ENCODE assay signal across 19 cellular contexts in the genomic region with DNA sequence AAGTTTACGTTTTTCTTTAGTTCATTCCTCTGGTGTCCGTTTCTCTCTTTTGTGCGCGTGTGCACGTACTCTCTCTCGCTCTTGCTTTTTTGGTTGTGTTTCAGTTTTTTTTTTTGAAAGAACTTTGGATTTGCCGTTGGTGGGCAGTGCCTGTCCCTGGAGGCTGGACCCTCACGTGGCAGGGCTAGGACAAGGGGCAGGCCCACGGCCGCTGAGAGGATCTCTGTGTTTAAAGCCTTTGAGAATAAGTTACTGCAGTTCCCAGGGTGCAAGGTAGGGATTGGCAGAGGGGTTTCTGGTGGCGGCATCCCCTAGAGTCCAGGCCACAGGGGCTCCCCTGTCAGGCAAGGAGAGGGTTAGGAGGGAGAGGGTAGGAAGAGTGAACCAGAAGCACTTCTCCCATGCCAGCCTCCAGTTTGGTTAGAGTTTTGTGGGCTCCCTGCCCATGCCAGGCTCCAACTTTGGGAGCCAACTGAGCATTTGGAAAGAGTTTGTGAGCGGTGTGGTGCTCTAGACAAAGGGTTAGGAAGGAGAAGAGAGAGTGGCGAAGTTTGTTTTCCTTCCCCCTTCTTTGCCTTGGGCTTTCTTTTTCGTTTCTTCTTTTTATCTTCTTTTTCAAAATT. TPM values are rescaled to one million over a fixed set of nuclear protein-coding genes. Genes with fewer than 3 reads are reported as not detected.
DNase-seq lines count a peak whose midpoint lies in the region; ATAC-seq and TF ChIP-seq lines count a peak whose summit lies in the region.
"Had no signal": no experiment of that assay in that cellular context is flagged by ENCODE, and none has a peak within 500 bp of the region (broad histone marks: within the 10 kb centered on the region; RNA-seq: fewer than 3 reads in every experiment).

No MANE protein-coding gene starts in this region.

- H3K9me3 Mint-ChIP-seq in GM23338 (no peaks in the 10 kb centered on the region; the same call in 2 of the 3 replicates), neural progenitor cell (no peaks in the 10 kb centered on the region)
- H3K9me3 Mint-ChIP-seq: CD4-positive, alpha-beta memory T cell had no signal

- H3K36me3 ChIP-seq in GM23338 (ENCODE audit: insufficient read depth) (no peaks in the 10 kb centered on the region), PC-9 (ENCODE audit: low read depth) (no peaks in the 10 kb centered on the region), neural progenitor cell (no peaks in the 10 kb centered on the region)
- H3K36me3 ChIP-seq: Peyer's patch had no signal

- H4K20me1 ChIP-seq in GM23338 (replicated peaks; ENCODE audit: insufficient read depth): no peaks in the 10 kb centered on the region
- no peaks in the 10 kb centered on the region for H4K20me1 ChIP-seq in PC-9 (ENCODE audit: insufficient read depth)
- no peaks in the 10 kb centered on the region for H4K20me1 ChIP-seq in neural progenitor cell (ENCODE audit: low read depth)
- H4K20me1 ChIP-seq: BLaER1 had no signal

- no peak; the same call in 2 of the 3 replicates for ATAC-seq in GM23338
- ATAC-seq in HG03378 (IDR thresholded peaks at IDR 0.05; ENCODE audit: unreplicated experiment): no peak
- ATAC-seq: GM12878 had no signal

- BruUV-seq in PC-9 (replicated peaks; lab: Mats Ljungman, UMichigan): TSS peak; percentile 24

- no peak for TF ChIP-seq CTCF in GM23338 (conservative IDR thresholded peaks at IDR 0.05; ENCODE audit: low read depth in 2 of 2)
- TF ChIP-seq CTCF in PC-9 (conservative IDR thresholded peaks at IDR 0.05): no peak
- TF ChIP-seq CTCF in neural progenitor cell (IDR thresholded peaks at IDR 0.05): no peak

- no peaks in the 10 kb centered on the region for H3K27me3 ChIP-seq in GM23338 (ENCODE audit: insufficient read depth)
- no peaks in the 10 kb centered on the region for H3K27me3 ChIP-seq in PC-9 (ENCODE audit: insufficient read depth, low read depth)
- H3K27me3 ChIP-seq in neural progenitor cell: no peaks in the 10 kb centered on the region
- H3K27me3 ChIP-seq: BLaER1, Peyer's patch had no signal

- POLR2A ChIA-PET in PC-9 (lab: Charles Lee; ENCODE audit: unreplicated experiment): interaction anchor here (0.6 kb wide), 1 partner anchor 77 kb away, joined by 3 read pairs; no protein-coding TSS in a partner anchor

- H3K79me2 ChIP-seq in GM23338 (replicated peaks; ENCODE audit: insufficient read depth) (no peaks in the 10 kb centered on the region), PC-9 (ENCODE audit: low read depth) (no peaks in the 10 kb centered on the region), neural progenitor cell (ENCODE audit: low read depth) (no peaks in the 10 kb centered on the region)

- H3K9me2 ChIP-seq in GM23338 (ENCODE audit: insufficient read depth) (no peaks in the 10 kb centered on the region), PC-9 (ENCODE audit: insufficient read depth) (no peaks in the 10 kb centered on the region)

- no peak overlapping the region for H3K9ac ChIP-seq in neural progenitor cell
- H3K9ac ChIP-seq: BLaER1, KMS-11 had no signal

- DNase-seq in GM23338 (ENCODE audit: low spot score) (no peak), PC-9 (no peak), neural progenitor cell (ENCODE audit: low spot score) (no peak), cortex of kidney (lab: John Stamatoyannopoulos, UW) (no peak), T-helper 9 cell (no peak)
- DNase-seq: CD4-positive, alpha-beta memory T cell; DMS53; EL; NCI-H1417 treated with DMSO at 0.1 percent for 48 hours; NCI-H187 treated with DMSO at 0.1 percent for 48 hours; NCI-H2227 treated with DMSO at 0.1 percent for 48 hours; NCI-H524; Peyer's patch had no signal

- H3F3A ChIP-seq in GM23338 (replicated peaks; ENCODE audit: low read depth): no peaks in the 10 kb centered on the region; the same call in 1 of the 2 replicates
- H3F3A ChIP-seq in PC-9 (ENCODE audit: insufficient read depth, low read depth): no peaks in the 10 kb centered on the region
- H3F3A ChIP-seq in neural progenitor cell (ENCODE audit: low read depth): peaks cover 11% of the 10 kb centered on the region

- H3K9me3 ChIP-seq in PC-9 (ENCODE audit: insufficient read depth, low read depth) (no peaks in the 10 kb centered on the region), neural progenitor cell (ENCODE audit: low read depth) (no peaks in the 10 kb centered on the region)
- H3K9me3 ChIP-seq: BLaER1, Peyer's patch had no signal

- H3K4me1 Mint-ChIP-seq in GM23338: peaks cover 57% of the 10 kb centered on the region
- H3K4me1 Mint-ChIP-seq in neural progenitor cell: peaks cover 19% of the 10 kb centered on the region
- H3K4me1 Mint-ChIP-seq: CD4-positive, alpha-beta memory T cell had no signal

- 0 out of 2 replicates have a peak overlapping the region, but pooled peaks have one; percentile 32 for H3K4me2 ChIP-seq in GM23338
- no peak overlapping the region for H3K4me2 ChIP-seq in PC-9
- H3K4me2 ChIP-seq in neural progenitor cell: no peak overlapping the region
- H3K4me2 ChIP-seq: BLaER1, KMS-11 had no signal

- no peak overlapping the region; the same call in 2 of the 3 replicates for H3K4me3 Mint-ChIP-seq in GM23338
- H3K4me3 Mint-ChIP-seq in neural progenitor cell: no peak overlapping the region

- H2AFZ ChIP-seq in GM23338: no peak overlapping the region
- H2AFZ ChIP-seq in PC-9: no peak overlapping the region
- no peak overlapping the region for H2AFZ ChIP-seq in neural progenitor cell (replicated peaks)

- H3K27ac Mint-ChIP-seq in GM23338: peak overlapping the region; percentile 20; the same call in 1 of the 2 replicates
- H3K27ac Mint-ChIP-seq in neural progenitor cell: peak overlapping the region; percentile 18

- CTCF ChIA-PET in PC-9 (lab: Charles Lee): no interaction called here

- intact Hi-C loops in PC-9 (cut with micrococcal nuclease; ENCODE audit: unreplicated experiment): no loop called here

- peaks cover 37% of the 10 kb centered on the region for H3K36me3 Mint-ChIP-seq in GM23338 (ENCODE audit: low read depth)
- peaks cover 4% of the 10 kb centered on the region for H3K36me3 Mint-ChIP-seq in neural progenitor cell
- H3K36me3 Mint-ChIP-seq: CD4-positive, alpha-beta memory T cell had no signal

- no peak overlapping the region; the same call in 1 of the 2 replicates for H3K27ac ChIP-seq in GM23338 (ENCODE audit: low read depth)
- H3K27ac ChIP-seq in PC-9: no peak overlapping the region
- peak overlapping the region; percentile 70 for H3K27ac ChIP-seq in cingulate gyrus (ENCODE audit: low read depth, low read length)
- peak overlapping the region; percentile 37 for H3K27ac ChIP-seq in neural progenitor cell
- H3K27ac ChIP-seq: BLaER1, KMS-11, Peyer's patch had no signal

- H3K4me3 ChIP-seq in GM23338 (no peak overlapping the region), PC-9 (no peak overlapping the region), neural progenitor cell (no peak overlapping the region)
- H3K4me3 ChIP-seq: BLaER1, GM12878, Peyer's patch had no signal

- H3K4me1 ChIP-seq in GM23338 (ENCODE audit: insufficient read depth) (peaks cover 35% of the 10 kb centered on the region), PC-9 (replicated peaks; ENCODE audit: insufficient read depth) (no peaks in the 10 kb centered on the region), neural progenitor cell (peaks cover 17% of the 10 kb centered on the region)
- H3K4me1 ChIP-seq: Peyer's patch had no signal

- peaks cover 18% of the 10 kb centered on the region for H3K27me3 Mint-ChIP-seq in GM23338 (ENCODE audit: insufficient read depth, low read depth, poor library complexity)
- H3K27me3 Mint-ChIP-seq in neural progenitor cell (ENCODE audit: insufficient read depth, low read depth): peaks cover 15% of the 10 kb centered on the region
- H3K27me3 Mint-ChIP-seq: CD4-positive, alpha-beta memory T cell had no signal

TF ChIP-seq in GM23338, 12 proteins besides CTCF, POLR2A, EP300 and RAD21 (continues in another document):
- TF ChIP-seq CREB1 (CRISPR knock-in tag; IDR thresholded peaks at IDR 0.05; ENCODE audit: low read depth) (no peak), EZH2phosphoT487 (IDR thresholded peaks at IDR 0.05; ENCODE audit: unreplicated experiment) (no peak)

RNA-seq across cellular contexts. Expression of a gene that starts 30.6 kb away (rescaled TPM):
- 9.9 and 11.6 TPM in 2 replicates for total RNA-seq in GM23338 (2014; rRNA removed; shearing (Covaris generic))
- 18.5 and 22.4 TPM in 2 replicates for polyA plus RNA-seq in GM23338 (2016; fragmentation: Nextera tagmentation; extraction: Ambion mirVana)
- total RNA-seq in PC-9 (2021) (3.7 and 5.3 TPM in 2 replicates), neural progenitor cell (ENCODE audit: low replicate concordance) (0.90 and 2.2 TPM in 2 replicates)
- total RNA-seq: SK-MEL-5 had no signal
- polyA plus RNA-seq: CD4-positive, alpha-beta memory T cell had no signal

RNA-seq across cellular contexts. Expression of a gene that starts 35.1 kb away (rescaled TPM):
- 15.0 and 21.3 TPM in 2 replicates for total RNA-seq in GM23338 (2014; rRNA removed; shearing (Covaris generic))
- polyA plus RNA-seq in GM23338 (2016; fragmentation: Nextera tagmentation; extraction: Ambion mirVana): 6.3 and 8.6 TPM in 2 replicates
- total RNA-seq in PC-9 (2021) (3.4 and 4.1 TPM in 2 replicates), neural progenitor cell (ENCODE audit: low replicate concordance) (7.7 and 17.0 TPM in 2 replicates)

RNA-seq across cellular contexts. Expression of a gene that starts 46.6 kb away (rescaled TPM):
- 63.5 and 70.8 TPM in 2 replicates for total RNA-seq in GM23338 (2014; rRNA removed; shearing (Covaris generic))
- 53.7 and 55.3 TPM in 2 replicates for polyA plus RNA-seq in GM23338 (2016; fragmentation: Nextera tagmentation; extraction: Ambion mirVana)
- total RNA-seq in PC-9 (2021) (128 and 160 TPM in 2 replicates), neural progenitor cell (ENCODE audit: low replicate concordance) (65.4 and 126 TPM in 2 replicates)

RNA-seq across cellular contexts. Expression of a gene that starts 51.5 kb away (rescaled TPM):
- 48.6 and 67.1 TPM in 2 replicates for total RNA-seq in GM23338 (2014; rRNA removed; shearing (Covaris generic))
- polyA plus RNA-seq in GM23338 (2016; fragmentation: Nextera tagmentation; extraction: Ambion mirVana): 81.6 and 90.8 TPM in 2 replicates
- total RNA-seq in PC-9 (2021): 23.1 and 27.6 TPM in 2 replicates
- 51.1 and 60.1 TPM in 2 replicates for total RNA-seq in neural progenitor cell (ENCODE audit: low replicate concordance)

RNA-seq across cellular contexts. Expression of a gene that starts 57.6 kb away (rescaled TPM):
- total RNA-seq in GM23338 (2014; rRNA removed; shearing (Covaris generic)): 28.5 and 29.9 TPM in 2 replicates
- polyA plus RNA-seq in GM23338 (2016; fragmentation: Nextera tagmentation; extraction: Ambion mirVana): 11.0 and 11.9 TPM in 2 replicates
- total RNA-seq in PC-9 (2021) (not detected in 2 replicates), neural progenitor cell (ENCODE audit: low replicate concordance) (3.2 and 13.5 TPM in 2 replicates)
- total RNA-seq: CD4-positive, alpha-beta memory T cell; SK-MEL-5 had no signal

Comparison
In these comparisons a context has a peak if more than half of its experiments do, and no peak if none do; other contexts are left out.
1. H3K27ac ChIP-seq: peak in cingulate gyrus (single experiment) and neural progenitor cell (single experiment); none in GM23338 (single experiment) and PC-9 (single experiment).